In the genomic region with DNA sequence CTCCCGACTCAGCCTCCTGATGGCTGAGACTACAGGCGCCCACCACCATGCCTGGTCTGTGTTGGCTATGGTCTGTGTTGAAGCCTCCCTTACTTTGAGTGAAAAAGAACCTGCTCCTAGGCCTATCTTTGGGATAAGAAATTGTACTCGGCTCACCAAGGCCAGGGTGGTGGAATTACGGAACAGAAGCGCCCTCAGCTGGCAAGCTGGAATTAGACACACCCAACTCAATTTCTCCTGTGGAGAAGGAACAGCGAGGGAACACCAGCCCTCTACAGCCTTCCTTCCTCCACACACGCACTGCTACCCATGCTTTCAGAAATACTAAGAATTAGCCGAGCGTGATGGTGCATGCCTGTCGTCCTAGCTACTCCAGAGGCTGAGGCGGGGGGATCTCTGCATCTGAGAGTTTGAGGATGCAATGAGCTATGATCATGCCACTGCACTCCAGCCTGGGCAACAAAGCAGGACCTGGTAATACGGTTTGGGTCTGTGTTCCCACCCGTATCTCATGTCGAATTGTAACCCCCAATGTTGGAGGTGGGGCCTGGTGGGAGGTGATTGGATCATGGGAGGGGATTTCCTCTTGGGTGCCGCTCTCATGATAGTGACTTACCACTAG, we compare ENCODE assay signal across 8 cellular contexts. TPM values are rescaled to one million over a fixed set of nuclear protein-coding genes. Genes with fewer than 3 reads are reported as not detected.
DNase-seq lines count a peak whose midpoint lies in the region; ATAC-seq and TF ChIP-seq lines count a peak whose summit lies in the region.

No MANE protein-coding gene starts in this region.

- no peak overlapping the region for H3K4me2 ChIP-seq in OCI-LY1 (ENCODE audit: low read length)

- in situ Hi-C loops in GM13977 (cut with MboI; ENCODE audit: low pct_unique_long_range_greater_than_20kb, low sequenced_read_pairs, unreplicated experiment) (no loop called here), gastrocnemius medialis (cut with MboI; ENCODE audit: low sequenced_read_pairs in 4 of 4) (no loop called here)

- no peak for TF ChIP-seq POLR2A in gastrocnemius medialis (IDR thresholded peaks at IDR 0.05)

- H3K9me3 ChIP-seq in OCI-LY1 (ENCODE audit: low read length) (no peaks in the 10 kb centered on the region), gastrocnemius medialis (no peaks in the 10 kb centered on the region)

- H3K27me3 Mint-ChIP-seq in endothelial cell (ENCODE audit: unreplicated experiment) (no peaks in the 10 kb centered on the region), progenitor cell of endocrine pancreas (peaks cover 15% of the 10 kb centered on the region), immature natural killer cell (ENCODE audit: low read depth in 3 of 3) (peaks cover 2 to 8% (median 4%) of the 10 kb centered on the region in 3 donors)

- no peak overlapping the region for H3K4me3 Mint-ChIP-seq in endothelial cell (ENCODE audit: unreplicated experiment)
- no peak overlapping the region for H3K4me3 Mint-ChIP-seq in progenitor cell of endocrine pancreas (ENCODE audit: low read depth)
- no peak overlapping the region for H3K4me3 Mint-ChIP-seq in immature natural killer cell

- H4K20me1 ChIP-seq in OCI-LY1 (ENCODE audit: insufficient read depth, low read length): no peaks in the 10 kb centered on the region

- H3K9me2 ChIP-seq in OCI-LY1 (ENCODE audit: low read depth, low read length): no peaks in the 10 kb centered on the region

- H2AFZ ChIP-seq in OCI-LY1 (ENCODE audit: low read length): no peak overlapping the region

- peaks cover 15% of the 10 kb centered on the region for H3K4me1 Mint-ChIP-seq in endothelial cell (ENCODE audit: unreplicated experiment)
- peaks cover 4% of the 10 kb centered on the region for H3K4me1 Mint-ChIP-seq in progenitor cell of endocrine pancreas (ENCODE audit: low read depth)
- no peaks in the 10 kb centered on the region for H3K4me1 Mint-ChIP-seq in immature natural killer cell

- H3K27ac ChIP-seq in OCI-LY1 (ENCODE audit: low read depth, low read length, poor library complexity, severe bottlenecking): no peak overlapping the region
- no peak overlapping the region for H3K27ac ChIP-seq in gastrocnemius medialis

- H3K79me2 ChIP-seq in OCI-LY1 (ENCODE audit: insufficient read depth, low read length): no peaks in the 10 kb centered on the region

- H3K36me3 ChIP-seq in OCI-LY1 (ENCODE audit: insufficient read depth, low read length) (no peaks in the 10 kb centered on the region), gastrocnemius medialis (no peaks in the 10 kb centered on the region)

- H3K27ac Mint-ChIP-seq in endothelial cell (ENCODE audit: unreplicated experiment) (no peak overlapping the region), progenitor cell of endocrine pancreas (no peak overlapping the region), immature natural killer cell (no peak overlapping the region)

- H3K4me1 ChIP-seq in OCI-LY1 (ENCODE audit: insufficient read depth, low read length, severe bottlenecking): no peaks in the 10 kb centered on the region
- no peaks in the 10 kb centered on the region for H3K4me1 ChIP-seq in gastrocnemius medialis

- DNase-seq in AG20443 (ENCODE audit: low spot score) (peak; percentile 67), GM13977 (ENCODE audit: low spot score) (peak; percentile 34), endothelial cell (ENCODE audit: low spot score) (peak; percentile 71), progenitor cell of endocrine pancreas (ENCODE audit: low spot score, unreplicated experiment) (peak; percentile 16), immature natural killer cell (no peak), gastrocnemius medialis (no peak)

- no peaks in the 10 kb centered on the region for H3F3A ChIP-seq in OCI-LY1 (ENCODE audit: insufficient read depth, low read length)

- intact Hi-C loops in gastrocnemius medialis (cut with DNase I; ENCODE audit: low total_unique reads): no loop called here

- no peak overlapping the region for H3K9ac ChIP-seq in OCI-LY1 (ENCODE audit: low read length)

- H3K36me3 Mint-ChIP-seq in endothelial cell (ENCODE audit: low read depth, unreplicated experiment) (no peaks in the 10 kb centered on the region), progenitor cell of endocrine pancreas (ENCODE audit: insufficient read depth) (no peaks in the 10 kb centered on the region), immature natural killer cell (no peaks in the 10 kb centered on the region)

- TF ChIP-seq CTCF in GM13977 (IDR thresholded peaks at IDR 0.05; ENCODE audit: extremely low read depth, insufficient read depth, missing control alignments) (peak; percentile 66), OCI-LY1 (IDR thresholded peaks at IDR 0.05; ENCODE audit: low read length) (peak; percentile 48), endothelial cell (IDR thresholded peaks at IDR 0.05; ENCODE audit: unreplicated experiment) (peak; percentile 26), progenitor cell of endocrine pancreas (IDR thresholded peaks at IDR 0.05; ENCODE audit: unreplicated experiment) (peak; percentile 69), gastrocnemius medialis (IDR thresholded peaks at IDR 0.05 in 4 of 5, conservative IDR thresholded peaks at IDR 0.05 in 1 of 5) (no peak)

- ATAC-seq in gastrocnemius medialis (no peak), HG02678 (IDR thresholded peaks at IDR 0.05; ENCODE audit: unreplicated experiment) (no peak)

- H3K27me3 ChIP-seq in OCI-LY1 (ENCODE audit: insufficient read depth, low read length): no peaks in the 10 kb centered on the region
- H3K27me3 ChIP-seq in gastrocnemius medialis: no peaks in the 10 kb centered on the region

- H3K9me3 Mint-ChIP-seq in endothelial cell (ENCODE audit: unreplicated experiment) (no peaks in the 10 kb centered on the region), progenitor cell of endocrine pancreas (ENCODE audit: low read depth) (no peaks in the 10 kb centered on the region), immature natural killer cell (no peaks in the 10 kb centered on the region)

- H3K4me3 ChIP-seq in OCI-LY1 (ENCODE audit: low read depth, low read length, poor library complexity, severe bottlenecking) (no peak overlapping the region), gastrocnemius medialis (no peak overlapping the region)

RNA-seq across cellular contexts. Expression of a gene that starts 40.1 kb away (rescaled TPM):
- total RNA-seq in endothelial cell (ENCODE audit: unreplicated experiment) (67.9 TPM), progenitor cell of endocrine pancreas (75.9 and 76.1 TPM in 2 replicates), gastrocnemius medialis (10 to 100 TPM; 33.3 to 57.1 (median 47.8) TPM)
- 10 to 100 TPM; 16.2 to 31.7 (median 27.6) TPM for polyA plus RNA-seq in immature natural killer cell

Comparison
In these comparisons a context has a peak if more than half of its experiments do, and no peak if none do; other contexts are left out.
1. DNase-seq: peak in AG20443 (single experiment), GM13977 (single experiment), endothelial cell (single experiment) and progenitor cell of endocrine pancreas (single experiment); none in immature natural killer cell (0 of 3) and gastrocnemius medialis (0 of 2).
2. CTCF ChIP-seq: peak in GM13977 (single experiment), OCI-LY1 (single experiment), endothelial cell (single experiment) and progenitor cell of endocrine pancreas (single experiment); none in gastrocnemius medialis (0 of 5).